Comparison of ENCODE assay signal across 8 cellular contexts in genomic region chr9:136551401-136552116, GRCh38. TPM values are rescaled to one million over a fixed set of nuclear protein-coding genes. Genes with fewer than 3 reads are reported as not detected.
A peak's percentile ranks its signal among the peaks of the same experiment; 100 is the strongest.
DNase-seq lines count a peak whose midpoint lies in the region; ATAC-seq and TF ChIP-seq lines count a peak whose summit lies in the region.

No MANE protein-coding gene starts in this region.

- intact Hi-C loops in adrenal gland (cut with DNase I) (no loop called here), thyroid gland (cut with DNase I) (no loop called here)

- H3K4me1 ChIP-seq in adrenal gland (replicated peaks in 1 of 2) (peaks cover 18 to 29% of the 10 kb centered on the region in 2 donors), thyroid gland (peaks cover 17 to 52% of the 10 kb centered on the region in 2 donors)

- TF ChIP-seq CTCF in adrenal gland (IDR thresholded peaks at IDR 0.05) (no peak), thyroid gland (IDR thresholded peaks at IDR 0.05) (no peak)

- H3K36me3 ChIP-seq in adrenal gland (replicated peaks in 1 of 2): no peaks in the 10 kb centered on the region
- H3K36me3 ChIP-seq in thyroid gland: no peaks in the 10 kb centered on the region

- peak overlapping the region; percentile 51 for H3K27ac Mint-ChIP-seq in activated naive CD4-positive, alpha-beta T cell treated with anti-CD3 and anti-CD28 coated beads, Interleukin-2, amount 50 U/mL, for 24 hours
- H3K27ac Mint-ChIP-seq in activated naive CD4-positive, alpha-beta T cell treated with anti-CD3 and anti-CD28 coated beads, Interleukin-2, amount 10 ng/mL, durations not matched to agents 7 days and 5 days: no peak overlapping the region

- H3K27me3 ChIP-seq in adrenal gland (no peaks in the 10 kb centered on the region), thyroid gland (no peaks in the 10 kb centered on the region)

- no peak for ATAC-seq in HG03354 (IDR thresholded peaks at IDR 0.05; ENCODE audit: poor library complexity, severe bottlenecking, unreplicated experiment)
- no peak for ATAC-seq in GM18511 (IDR thresholded peaks at IDR 0.05; ENCODE audit: unreplicated experiment)
- no peak for ATAC-seq in HG02642 (IDR thresholded peaks at IDR 0.05; ENCODE audit: poor library complexity, unreplicated experiment)

- H3K4me3 ChIP-seq in adrenal gland: no peak overlapping the region
- no peak overlapping the region for H3K4me3 ChIP-seq in thyroid gland (replicated peaks in 1 of 3)

- CTCF ChIA-PET in activated naive CD4-positive, alpha-beta T cell treated with anti-CD3 and anti-CD28 coated beads, Interleukin-2, amount 10 ng/mL, durations not matched to agents 7 days and 5 days (lab: Charles Lee): no interaction called here

- no peak for DNase-seq in activated naive CD4-positive, alpha-beta T cell treated with anti-CD3 and anti-CD28 coated beads, Interleukin-2, amount 10 ng/mL, durations not matched to agents 7 days and 5 days
- DNase-seq in adrenal gland (peak; percentile 66 to 82 (median 79)), iris pigment epithelial cell (ENCODE audit: low read depth) (peak; percentile 38), thyroid gland (peak; percentile 53 to 65)

- peaks cover 18% of the 10 kb centered on the region for H3K4me1 Mint-ChIP-seq in activated naive CD4-positive, alpha-beta T cell treated with anti-CD3 and anti-CD28 coated beads, Interleukin-2, amount 50 U/mL, for 24 hours
- H3K4me1 Mint-ChIP-seq in activated naive CD4-positive, alpha-beta T cell treated with anti-CD3 and anti-CD28 coated beads, Interleukin-2, amount 10 ng/mL, durations not matched to agents 7 days and 5 days: peaks cover 26% of the 10 kb centered on the region

- no peaks in the 10 kb centered on the region for H3K27me3 Mint-ChIP-seq in activated naive CD4-positive, alpha-beta T cell treated with anti-CD3 and anti-CD28 coated beads, Interleukin-2, amount 50 U/mL, for 24 hours
- peaks cover 59% of the 10 kb centered on the region for H3K27me3 Mint-ChIP-seq in activated naive CD4-positive, alpha-beta T cell treated with anti-CD3 and anti-CD28 coated beads, Interleukin-2, amount 10 ng/mL, durations not matched to agents 7 days and 5 days

- peak overlapping the region; percentile 55 for H3K4me3 Mint-ChIP-seq in activated naive CD4-positive, alpha-beta T cell treated with anti-CD3 and anti-CD28 coated beads, Interleukin-2, amount 50 U/mL, for 24 hours
- H3K4me3 Mint-ChIP-seq in activated naive CD4-positive, alpha-beta T cell treated with anti-CD3 and anti-CD28 coated beads, Interleukin-2, amount 10 ng/mL, durations not matched to agents 7 days and 5 days: no peak overlapping the region

- no peak for TF ChIP-seq POLR2A in adrenal gland (IDR thresholded peaks at IDR 0.05)
- no peak for TF ChIP-seq POLR2A in thyroid gland (IDR thresholded peaks at IDR 0.05)

- 16 to 32% (median 25%) methylated on average over 17 to 22 of the region's 22 CpGs for WGBS in adrenal gland, 4 donors
- 39 to 44% methylated on average over 21 to 22 of the region's 22 CpGs for WGBS in thyroid gland, 2 donors

- no peaks in the 10 kb centered on the region for H3K36me3 Mint-ChIP-seq in activated naive CD4-positive, alpha-beta T cell treated with anti-CD3 and anti-CD28 coated beads, Interleukin-2, amount 50 U/mL, for 24 hours
- peaks cover 2% of the 10 kb centered on the region for H3K36me3 Mint-ChIP-seq in activated naive CD4-positive, alpha-beta T cell treated with anti-CD3 and anti-CD28 coated beads, Interleukin-2, amount 10 ng/mL, durations not matched to agents 7 days and 5 days

- H3K9me3 ChIP-seq in adrenal gland (replicated peaks in 1 of 3): no peaks in the 10 kb centered on the region
- H3K9me3 ChIP-seq in thyroid gland: no peaks in the 10 kb centered on the region

- H3K9me3 Mint-ChIP-seq in activated naive CD4-positive, alpha-beta T cell treated with anti-CD3 and anti-CD28 coated beads, Interleukin-2, amount 50 U/mL, for 24 hours: no peaks in the 10 kb centered on the region
- H3K9me3 Mint-ChIP-seq in activated naive CD4-positive, alpha-beta T cell treated with anti-CD3 and anti-CD28 coated beads, Interleukin-2, amount 10 ng/mL, durations not matched to agents 7 days and 5 days: no peaks in the 10 kb centered on the region

- H3K27ac ChIP-seq in adrenal gland (peak overlapping the region in 2 of 5 donors; percentile 67 to 76), thyroid gland (peak overlapping the region in 2 of 3 donors; percentile 35 to 50)

RNA-seq across cellular contexts. Expression of gene NOTCH1, which starts 5.7 kb away (rescaled TPM):
- total RNA-seq in adrenal gland: 10 to 100 TPM; 18.1 to 31.5 (median 25.7) TPM
- polyA plus RNA-seq in adrenal gland: 10 to 100 TPM in 1 of 3 donors, 1 to 10 TPM in 1, under 1 TPM in 1; 0.81 to 21.2 (median 6.2) TPM
- 10 to 100 TPM; 19.6 to 35.4 (median 23.2) TPM for total RNA-seq in thyroid gland
